18 cellular contexts compared by ENCODE assay signal in the genomic region with DNA sequence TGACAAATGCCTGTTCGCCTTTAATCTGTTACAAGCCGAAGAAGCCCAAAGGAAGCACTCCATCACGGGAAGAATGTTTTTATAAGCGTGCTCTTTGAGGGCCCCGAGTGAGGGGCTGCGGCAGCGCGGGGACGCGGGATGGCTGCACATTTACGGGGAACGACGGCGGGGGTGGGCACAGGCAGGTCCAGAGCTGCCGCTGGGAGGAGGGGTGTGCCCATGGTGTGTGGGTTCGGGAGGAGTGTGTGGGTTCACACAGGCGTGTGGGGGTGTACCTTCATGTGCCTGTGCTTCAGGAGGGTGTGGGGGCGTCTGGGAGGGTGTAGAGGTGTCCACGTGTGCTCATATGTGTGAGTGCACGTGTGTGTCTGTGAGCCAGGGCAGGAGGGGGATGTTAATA.
"Had no signal": no experiment of that assay in that cellular context is flagged by ENCODE, and none has a peak within 500 bp of the region (broad histone marks: within the 10 kb centered on the region; RNA-seq: fewer than 3 reads in every experiment).

No MANE protein-coding gene starts in this region.

- H3K36me3 ChIP-seq: cardiac muscle cell, left lung, thoracic aorta, upper lobe of left lung had no signal

- H3K4me3 ChIP-seq: cardiac muscle cell, left lung, lung, thoracic aorta, upper lobe of left lung had no signal

- DNase-seq: activated B cell treated with CpG ODN at 0.5 μM for 24 hours; activated CD4-positive, alpha-beta T cell treated with anti-CD3 and anti-CD28 coated beads for 36 hours; activated CD4-positive, alpha-beta T cell treated with anti-CD3 and anti-CD28 coated beads, Interleukin-2, amount 50 U/mL, for 4 hours; activated effector memory CD4-positive, alpha-beta T cell treated with anti-CD3 and anti-CD28 coated beads, Interleukin-2, amount 50 U/mL, for 16 hours; activated naive CD4-positive, alpha-beta T cell treated with anti-CD3 and anti-CD28 coated beads, Interleukin-2, amount 50 U/mL, for 16 hours; activated naive CD8-positive, alpha-beta T cell treated with anti-CD3 and anti-CD28 coated beads, Interleukin-2, amount 50 U/mL, for 24 hours; activated T-cell treated with anti-CD3 and anti-CD28 coated beads, Interleukin-2, amount 50 U/mL, for 72 hours; effector CD8-positive, alpha-beta T cell; foreskin keratinocyte; left lung; natural killer cell; stimulated activated CD4-positive, alpha-beta T cell treated with anti-CD3 and anti-CD28 coated beads, Interleukin-4, amount 100 ng/mL, for 1 hour; stimulated activated naive CD4-positive, alpha-beta T cell; T1000 had no signal

- H3K9me3 ChIP-seq: left lung, thoracic aorta had no signal

- H3K27ac ChIP-seq: cardiac muscle cell, foreskin keratinocyte, left lung, thoracic aorta, upper lobe of left lung had no signal

- H3K4me1 ChIP-seq: foreskin keratinocyte, left lung had no signal
